10 cellular contexts compared by ENCODE assay signal in genomic region chr3:140276698-140277097, GRCh38.
A peak's percentile ranks its signal among the peaks of the same experiment; 100 is the strongest.
DNase-seq lines count a peak whose midpoint lies in the region; ATAC-seq and TF ChIP-seq lines count a peak whose summit lies in the region.
"Had no signal": no experiment of that assay in that cellular context is flagged by ENCODE, and none has a peak within 500 bp of the region (broad histone marks: within the 10 kb centered on the region; RNA-seq: fewer than 3 reads in every experiment).

No MANE protein-coding gene starts in this region.

- TF ChIP-seq CTCF in AG09319 (IDR thresholded peaks at IDR 0.05; ENCODE audit: low read depth, low read length), result peak; percentile 32

- DNase-seq in AG09319 (ENCODE audit: extremely low read depth, low read depth) (peak; percentile 12), H4 (ENCODE audit: low spot score) (peak; percentile 32), RKO (ENCODE audit: low spot score) (peak; percentile 41), islet precursor cell (peak; percentile 72), D341Med (ENCODE audit: low spot score) (no peak)
- DNase-seq: stimulated activated CD4-positive, alpha-beta T cell treated with anti-CD3 and anti-CD28 coated beads, Interleukin-15, amount 100 ng/mL, for 24 hours had no signal

- no peak for ATAC-seq in GM21825 (IDR thresholded peaks at IDR 0.05; ENCODE audit: unreplicated experiment)
- no peak for ATAC-seq in GM19463 (IDR thresholded peaks at IDR 0.05; ENCODE audit: unreplicated experiment)
- ATAC-seq in HG03135 (IDR thresholded peaks at IDR 0.05; ENCODE audit: unreplicated experiment), result no peak
- ATAC-seq: esophagus mucosa had no signal
